In the genomic region with DNA sequence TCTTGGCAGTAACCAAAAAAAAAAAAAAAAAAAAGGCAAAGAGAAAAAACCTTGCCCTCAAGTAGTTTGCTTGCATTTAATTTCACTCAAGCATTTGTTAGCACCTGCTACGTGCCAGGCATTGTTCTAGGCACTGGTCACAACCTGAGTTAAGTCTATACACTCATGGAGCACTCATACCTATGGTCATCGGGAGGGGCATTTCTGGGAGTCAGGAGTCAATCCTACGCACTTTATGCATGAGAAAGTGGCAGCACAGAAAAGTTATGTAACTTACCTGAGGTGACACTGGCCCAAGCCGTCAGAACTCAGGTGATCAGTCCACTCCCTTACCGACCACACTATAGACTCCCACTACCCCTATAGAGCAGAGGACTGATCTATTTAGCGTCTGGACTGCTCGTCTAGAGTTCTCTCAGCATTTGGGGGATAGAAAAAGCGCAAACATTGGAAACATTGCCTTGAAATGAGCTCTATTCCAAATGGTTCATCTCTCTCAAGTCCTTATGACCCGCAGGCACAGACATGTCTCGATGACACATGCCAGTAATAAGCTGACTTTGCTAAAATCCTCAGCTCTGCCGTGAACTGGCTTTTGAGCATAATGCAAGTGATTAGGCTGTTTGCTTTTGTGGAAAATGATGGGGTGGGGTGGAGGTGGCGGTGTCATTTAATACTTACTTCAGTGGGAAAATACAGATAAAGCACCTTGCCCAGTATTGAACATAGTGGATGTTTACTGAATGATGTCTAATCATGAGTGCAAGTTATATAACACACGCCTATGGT, we compare ENCODE assay signal across 25 cellular contexts.
DNase-seq lines count a peak whose midpoint lies in the region; FAIRE-seq and TF ChIP-seq lines count a peak whose summit lies in the region.
"Had no signal": no experiment of that assay in that cellular context is flagged by ENCODE, and none has a peak within 500 bp of the region (broad histone marks: within the 10 kb centered on the region; RNA-seq: fewer than 3 reads in every experiment).

No MANE protein-coding gene starts in this region.

- no peaks in the 10 kb centered on the region for H3K79me2 ChIP-seq in astrocyte (ENCODE audit: insufficient read depth, low read length)
- no peaks in the 10 kb centered on the region for H3K79me2 ChIP-seq in smooth muscle cell (ENCODE audit: low read depth)

- no peaks in the 10 kb centered on the region for H3K27me3 ChIP-seq in astrocyte (ENCODE audit: insufficient read depth, low read length)
- peaks cover 15% of the 10 kb centered on the region for H3K27me3 ChIP-seq in smooth muscle cell (ENCODE audit: low read depth)
- H3K27me3 ChIP-seq: heart left ventricle, MG63, neural progenitor cell, SJCRH30, upper lobe of left lung had no signal

- H3K27ac ChIP-seq in HEK293 (ENCODE audit: extremely low read depth, low read depth, low read length) (peak overlapping the region; percentile 53), astrocyte (ENCODE audit: low read depth, low read length) (no peak overlapping the region), smooth muscle cell (ENCODE audit: low read depth) (no peak overlapping the region)
- H3K27ac ChIP-seq: heart left ventricle, neural progenitor cell, PC-9, prostate gland, SJCRH30, upper lobe of left lung had no signal

- CTCF ChIA-PET in HEK293 (lab: Yijun Ruan, JAX) = interaction anchor here (1.5 to 11.7 kb wide), 2 partner anchors 10 to 197 kb away, joined by 3 to 258 read pairs; no protein-coding TSS in a partner anchor

- H3K36me3 Mint-ChIP-seq in astrocyte (ENCODE audit: low read depth, unreplicated experiment) = no peaks in the 10 kb centered on the region
- H3K36me3 Mint-ChIP-seq in neural crest cell (ENCODE audit: low read depth) = no peaks in the 10 kb centered on the region
- H3K36me3 Mint-ChIP-seq: activated naive CD8-positive, alpha-beta T cell treated with anti-CD3 and anti-CD28 coated beads for 36 hours; CD4-positive, alpha-beta memory T cell; neural progenitor cell had no signal

- H3K27me3 Mint-ChIP-seq in astrocyte (ENCODE audit: low read depth, unreplicated experiment) (no peaks in the 10 kb centered on the region), neural crest cell (ENCODE audit: low read depth) (peaks cover 2% of the 10 kb centered on the region)

- POLR2A ChIA-PET in HEK293 (lab: Yijun Ruan, JAX) = no interaction called here

- no peaks in the 10 kb centered on the region for H3F3A ChIP-seq in smooth muscle cell (ENCODE audit: low read depth)

- H4K20me1 ChIP-seq in astrocyte (ENCODE audit: insufficient read depth, low read length) (no peaks in the 10 kb centered on the region), smooth muscle cell (ENCODE audit: low read depth) (no peaks in the 10 kb centered on the region)

- H3K36me3 ChIP-seq in HEK293 (ENCODE audit: control insufficient read depth in 2 of 2, insufficient read depth in 1 of 2, low read length in 2 of 2) (no peaks in the 10 kb centered on the region), astrocyte (ENCODE audit: insufficient read depth, low read length) (no peaks in the 10 kb centered on the region), smooth muscle cell (ENCODE audit: low read depth) (no peaks in the 10 kb centered on the region)
- H3K36me3 ChIP-seq: heart left ventricle, neural progenitor cell, prostate gland, SJCRH30, upper lobe of left lung had no signal

- H2AFZ ChIP-seq in astrocyte (ENCODE audit: low read depth, low read length) (no peak overlapping the region), smooth muscle cell (ENCODE audit: low read depth) (no peak overlapping the region)
- H2AFZ ChIP-seq: neural progenitor cell, PC-9 had no signal

- no peak for FAIRE-seq in astrocyte (lab: Jason Lieb, UNC)

- H3K4me1 Mint-ChIP-seq in astrocyte (ENCODE audit: low read depth, unreplicated experiment) (no peaks in the 10 kb centered on the region), neural crest cell (peaks cover 12% of the 10 kb centered on the region)
- H3K4me1 Mint-ChIP-seq: activated naive CD8-positive, alpha-beta T cell treated with anti-CD3 and anti-CD28 coated beads for 36 hours; CD4-positive, alpha-beta memory T cell; H9; neural progenitor cell had no signal

- H3K9me3 ChIP-seq in HEK293 (ENCODE audit: control insufficient read depth, insufficient read depth, low read depth, low read length) = no peaks in the 10 kb centered on the region
- no peaks in the 10 kb centered on the region for H3K9me3 ChIP-seq in astrocyte (ENCODE audit: insufficient read depth, low read depth, low read length)
- no peaks in the 10 kb centered on the region for H3K9me3 ChIP-seq in smooth muscle cell (replicated peaks; ENCODE audit: low read depth)
- H3K9me3 ChIP-seq: heart left ventricle, MG63, prostate gland, SJCRH30, upper lobe of left lung had no signal

- no peak for TF ChIP-seq CTCF in HEK293 (tag by site-specific recombination; IDR thresholded peaks at IDR 0.05)
- no peak for TF ChIP-seq CTCF in astrocyte (IDR thresholded peaks at IDR 0.05; ENCODE audit: insufficient read depth, low read depth, low read length)
- TF ChIP-seq CTCF in neural crest cell (conservative IDR thresholded peaks at IDR 0.05) = no peak
- no peak for TF ChIP-seq CTCF in smooth muscle cell (IDR thresholded peaks at IDR 0.05; ENCODE audit: borderline replicate concordance, insufficient read depth, poor library complexity, severe bottlenecking)

- H3K4me3 Mint-ChIP-seq in astrocyte (ENCODE audit: unreplicated experiment) (no peak overlapping the region), neural crest cell (no peak overlapping the region)
- H3K4me3 Mint-ChIP-seq: activated naive CD8-positive, alpha-beta T cell treated with anti-CD3 and anti-CD28 coated beads for 36 hours; H9; neural progenitor cell had no signal

- H3K9ac ChIP-seq in astrocyte (ENCODE audit: low read length) (no peak overlapping the region), smooth muscle cell (ENCODE audit: low read depth) (no peak overlapping the region)
- H3K9ac ChIP-seq: neural progenitor cell had no signal

- no peak overlapping the region for H3K4me2 ChIP-seq in astrocyte (ENCODE audit: low read length)
- H3K4me2 ChIP-seq in smooth muscle cell = no peak overlapping the region
- H3K4me2 ChIP-seq: neural progenitor cell, PC-9 had no signal

- H3K4me1 ChIP-seq in HEK293 (ENCODE audit: control insufficient read depth, insufficient read depth, low read length) (peaks cover 17% of the 10 kb centered on the region), astrocyte (ENCODE audit: insufficient read depth, low read length) (no peaks in the 10 kb centered on the region), smooth muscle cell (ENCODE audit: low read depth) (no peaks in the 10 kb centered on the region)
- H3K4me1 ChIP-seq: neural progenitor cell, prostate gland had no signal

- H3K27ac Mint-ChIP-seq in astrocyte (ENCODE audit: unreplicated experiment) (peak overlapping the region; percentile 15), neural crest cell (ENCODE audit: unreplicated experiment) (peak overlapping the region; percentile 31)
- H3K27ac Mint-ChIP-seq: activated naive CD8-positive, alpha-beta T cell treated with anti-CD3 and anti-CD28 coated beads for 36 hours; activated T-helper 2 cell treated with anti-CD3 and anti-CD28 coated beads, Interferon-gamma antibody, Interleukin-2, Interleukin-4, amounts not matched to agents 10 μg/mL and 5 μg/mL and 100 μg/mL, durations not matched to agents 14 hours and 24 hours and 36 hours; CD4-positive, alpha-beta memory T cell; H9; neural progenitor cell had no signal

- H3K9me3 Mint-ChIP-seq in astrocyte (ENCODE audit: unreplicated experiment) (no peaks in the 10 kb centered on the region), neural crest cell (no peaks in the 10 kb centered on the region)
- H3K9me3 Mint-ChIP-seq: activated naive CD8-positive, alpha-beta T cell treated with anti-CD3 and anti-CD28 coated beads for 36 hours; activated T-helper 2 cell treated with anti-CD3 and anti-CD28 coated beads, Interferon-gamma antibody, Interleukin-2, Interleukin-4, amounts not matched to agents 10 μg/mL and 5 μg/mL and 100 μg/mL, durations not matched to agents 14 hours and 24 hours and 36 hours; H9; neural progenitor cell had no signal

- 77% methylated on average over 13 of the region's 13 CpGs for WGBS in smooth muscle cell (ENCODE audit: low lambda C conversion rate)

- H3K4me3 ChIP-seq in HEK293 (ENCODE audit: low read depth, low read length) (no peak overlapping the region), astrocyte (ENCODE audit: insufficient read depth, low read depth, low read length) (no peak overlapping the region), smooth muscle cell (no peak overlapping the region)
- H3K4me3 ChIP-seq: heart left ventricle, MG63, neural progenitor cell, PC-9, prostate gland, SJCRH30, upper lobe of left lung had no signal

- peak; percentile 24 for DNase-seq in NCI-H1694 (lab: John Stamatoyannopoulos, UW)
- no peak for DNase-seq in astrocyte (ENCODE audit: low read depth)
- DNase-seq in neural crest cell (ENCODE audit: low read depth, low spot score) = no peak
- DNase-seq in smooth muscle cell (lab: John Stamatoyannopoulos, UW; ENCODE audit: unreplicated experiment) = no peak
- no peak for DNase-seq in CD1c-positive myeloid dendritic cell (ENCODE audit: extremely low spot score)
- DNase-seq in stimulated activated CD4-positive, alpha-beta T cell treated with anti-CD3 and anti-CD28 coated beads, Interleukin-15, amount 100 ng/mL, for 24 hours = no peak
- no peak for DNase-seq in mesenteric fat pad (ENCODE audit: low spot score)
- DNase-seq: activated CD8-positive, alpha-beta memory T cell treated with anti-CD3 and anti-CD28 coated beads, Interleukin-2, amount 50 U/mL, for 4 hours; activated naive CD8-positive, alpha-beta T cell treated with anti-CD3 and anti-CD28 coated beads for 36 hours; CD4-positive, alpha-beta memory T cell; DMS79 treated with DMSO at 0.1 percent for 48 hours; effector CD4-positive, alpha-beta T cell; H9; heart left ventricle; left ventricle myocardium superior; MG63; NCI-H2029; PC-9; stimulated activated naive CD4-positive, alpha-beta T cell treated with Interleukin-2 at 50 U/mL for 16 hours; upper lobe of left lung had no signal

TF ChIP-seq in HEK293, 187 proteins besides CTCF, POLR2A, EP300 and RAD21 (continues in another document):
- TF ChIP-seq, protein P1, sequence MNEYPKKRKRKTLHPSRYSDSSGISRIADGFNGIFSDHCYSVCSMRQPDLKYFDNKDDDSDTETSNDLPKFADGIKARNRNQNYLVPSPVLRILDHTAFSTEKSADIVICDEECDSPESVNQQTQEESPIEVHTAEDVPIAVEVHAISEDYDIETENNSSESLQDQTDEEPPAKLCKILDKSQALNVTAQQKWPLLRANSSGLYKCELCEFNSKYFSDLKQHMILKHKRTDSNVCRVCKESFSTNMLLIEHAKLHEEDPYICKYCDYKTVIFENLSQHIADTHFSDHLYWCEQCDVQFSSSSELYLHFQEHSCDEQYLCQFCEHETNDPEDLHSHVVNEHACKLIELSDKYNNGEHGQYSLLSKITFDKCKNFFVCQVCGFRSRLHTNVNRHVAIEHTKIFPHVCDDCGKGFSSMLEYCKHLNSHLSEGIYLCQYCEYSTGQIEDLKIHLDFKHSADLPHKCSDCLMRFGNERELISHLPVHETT (tag by site-specific recombination; IDR thresholded peaks at IDR 0.05) = 0 out of 2 replicates have a peak, but pooled peaks have one; percentile 57
- TF ChIP-seq ZNF335 (tag by site-specific recombination; conservative IDR thresholded peaks at IDR 0.05) = peak; percentile 15; the same call in 1 of the 2 replicates
